ENCODE assay signal across 20 cellular contexts in genomic region chr5:100846722-100847121, GRCh38. TPM values are rescaled to one million over a fixed set of nuclear protein-coding genes. Genes with fewer than 3 reads are reported as not detected.
DNase-seq lines count a peak whose midpoint lies in the region; ATAC-seq and TF ChIP-seq lines count a peak whose summit lies in the region.
"Had no signal": no experiment of that assay in that cellular context is flagged by ENCODE, and none has a peak within 500 bp of the region (broad histone marks: within the 10 kb centered on the region; RNA-seq: fewer than 3 reads in every experiment).

No MANE protein-coding gene starts in this region.

- H3K4me1 ChIP-seq in adipocyte (ENCODE audit: control insufficient read depth, insufficient read depth, low read length) (peaks cover 11% of the 10 kb centered on the region), left lung (peaks cover 0 to 40% of the 10 kb centered on the region in 2 donors), smooth muscle cell (ENCODE audit: low read depth) (no peaks in the 10 kb centered on the region), ascending aorta (no peaks in the 10 kb centered on the region)
- H3K4me1 ChIP-seq: BLaER1, testis had no signal

- H3K27ac ChIP-seq in left lung = peak overlapping the region; percentile 28 to 60
- H3K27ac ChIP-seq in smooth muscle cell (ENCODE audit: low read depth) = peak overlapping the region; percentile 23
- no peak overlapping the region for H3K27ac ChIP-seq in ascending aorta
- H3K27ac ChIP-seq: 22Rv1, BLaER1, testis had no signal

- H4K20me1 ChIP-seq in smooth muscle cell (ENCODE audit: low read depth) = no peaks in the 10 kb centered on the region

- H3K27ac Mint-ChIP-seq in T-helper 2 cell treated with Interferon-gamma antibody and Interleukin-4, amounts not matched to agents 5 μg/mL and 100 μg/mL, for 36 hours = peak overlapping the region; percentile 15
- H3K27ac Mint-ChIP-seq in type B pancreatic cell = no peak overlapping the region
- H3K27ac Mint-ChIP-seq: T-helper 17 cell had no signal

- no peak for ATAC-seq in left lung
- ATAC-seq: K562, T-helper 17 cell had no signal

- H3K36me3 ChIP-seq in adipocyte (ENCODE audit: control insufficient read depth, insufficient read depth, low read length, severe bottlenecking) = no peaks in the 10 kb centered on the region
- no peaks in the 10 kb centered on the region for H3K36me3 ChIP-seq in left lung
- H3K36me3 ChIP-seq in smooth muscle cell (ENCODE audit: low read depth) = no peaks in the 10 kb centered on the region
- H3K36me3 ChIP-seq in ascending aorta = no peaks in the 10 kb centered on the region

- peaks cover 46% of the 10 kb centered on the region for H3K4me1 Mint-ChIP-seq in T-helper 2 cell treated with Interferon-gamma antibody and Interleukin-4, amounts not matched to agents 5 μg/mL and 100 μg/mL, for 36 hours (ENCODE audit: low read depth)
- peaks cover under 1% of the 10 kb centered on the region for H3K4me1 Mint-ChIP-seq in type B pancreatic cell (ENCODE audit: unreplicated experiment)

- no peak overlapping the region for H2AFZ ChIP-seq in smooth muscle cell (ENCODE audit: low read depth)

- H3K9me3 Mint-ChIP-seq in T-helper 2 cell treated with Interferon-gamma antibody and Interleukin-4, amounts not matched to agents 5 μg/mL and 100 μg/mL, for 36 hours = no peaks in the 10 kb centered on the region
- H3K9me3 Mint-ChIP-seq in type B pancreatic cell = no peaks in the 10 kb centered on the region

- no peak overlapping the region for H3K9ac ChIP-seq in adipocyte (ENCODE audit: low read length)
- no peak overlapping the region for H3K9ac ChIP-seq in smooth muscle cell (ENCODE audit: low read depth)
- H3K9ac ChIP-seq: BLaER1 had no signal

- H3K36me3 Mint-ChIP-seq in T-helper 2 cell treated with Interferon-gamma antibody and Interleukin-4, amounts not matched to agents 5 μg/mL and 100 μg/mL, for 36 hours (ENCODE audit: low read depth) = peaks cover 51% of the 10 kb centered on the region
- H3K36me3 Mint-ChIP-seq in type B pancreatic cell = no peaks in the 10 kb centered on the region

- H3K9me3 ChIP-seq in adipocyte (ENCODE audit: control insufficient read depth, low read length) = no peaks in the 10 kb centered on the region
- no peaks in the 10 kb centered on the region for H3K9me3 ChIP-seq in left lung
- H3K9me3 ChIP-seq in smooth muscle cell (replicated peaks; ENCODE audit: low read depth) = no peaks in the 10 kb centered on the region
- no peaks in the 10 kb centered on the region for H3K9me3 ChIP-seq in ascending aorta
- H3K9me3 ChIP-seq: BLaER1, testis had no signal

- 67% methylated on average over 5 of the region's 5 CpGs for WGBS in smooth muscle cell (ENCODE audit: low lambda C conversion rate)

- no peaks in the 10 kb centered on the region for H3F3A ChIP-seq in smooth muscle cell (ENCODE audit: low read depth)

- no peak overlapping the region for H3K4me2 ChIP-seq in smooth muscle cell
- H3K4me2 ChIP-seq: BLaER1 had no signal

- no peak overlapping the region for H3K4me3 Mint-ChIP-seq in T-helper 2 cell treated with Interferon-gamma antibody and Interleukin-4, amounts not matched to agents 5 μg/mL and 100 μg/mL, for 36 hours
- H3K4me3 Mint-ChIP-seq in type B pancreatic cell = no peak overlapping the region
- H3K4me3 Mint-ChIP-seq: T-helper 17 cell had no signal

- TF ChIP-seq CTCF in left lung (IDR thresholded peaks at IDR 0.05) (no peak), smooth muscle cell (IDR thresholded peaks at IDR 0.05; ENCODE audit: borderline replicate concordance, insufficient read depth, poor library complexity, severe bottlenecking) (no peak), ascending aorta (IDR thresholded peaks at IDR 0.05) (no peak), type B pancreatic cell (conservative IDR thresholded peaks at IDR 0.05) (no peak)

- no peaks in the 10 kb centered on the region for H3K27me3 Mint-ChIP-seq in T-helper 2 cell treated with Interferon-gamma antibody and Interleukin-4, amounts not matched to agents 5 μg/mL and 100 μg/mL, for 36 hours (ENCODE audit: low read depth)
- no peaks in the 10 kb centered on the region for H3K27me3 Mint-ChIP-seq in type B pancreatic cell
- H3K27me3 Mint-ChIP-seq: T-helper 17 cell had no signal

- intact Hi-C loops in left lung (cut with DNase I) = no loop called here
- intact Hi-C loops in ascending aorta (cut with DNase I) = no loop called here

- peaks cover 4% of the 10 kb centered on the region for H3K79me2 ChIP-seq in smooth muscle cell (ENCODE audit: low read depth)

- peak overlapping the region; percentile 60 for H3K4me3 ChIP-seq in adipocyte (ENCODE audit: low read length)
- no peak overlapping the region for H3K4me3 ChIP-seq in left lung
- no peak overlapping the region for H3K4me3 ChIP-seq in smooth muscle cell
- no peak overlapping the region for H3K4me3 ChIP-seq in ascending aorta
- H3K4me3 ChIP-seq: BLaER1, K562, testis had no signal

- DNase-seq in T-helper 2 cell treated with Interferon-gamma antibody and Interleukin-4, amounts not matched to agents 5 μg/mL and 100 μg/mL, for 36 hours (ENCODE audit: low spot score) = no peak
- DNase-seq in T-helper 2 cell (no peak), adipocyte (ENCODE audit: low read depth) (peak; percentile 46), left lung (no peak), smooth muscle cell (lab: John Stamatoyannopoulos, UW; ENCODE audit: unreplicated experiment) (no peak), AML-193 (lab: John Stamatoyannopoulos, UW) (no peak), ascending aorta (ENCODE audit: low spot score in 2 of 2) (no peak), type B pancreatic cell (ENCODE audit: extremely low spot score, unreplicated experiment) (no peak)
- DNase-seq: activated CD4-positive, alpha-beta T cell treated with anti-CD3 and anti-CD28 coated beads for 4 hours; glutamatergic neuron; midbrain; NCI-H1930; NCI-H446 treated with DMSO at 0.1 percent for 48 hours; SHP77 treated with DMSO at 0.1 percent for 48 hours; stimulated activated CD4-positive, alpha-beta T cell treated with anti-CD3 and anti-CD28 coated beads, Interleukin-4, amount 100 ng/mL, for 24 hours; T-helper 17 cell; testis had no signal

- no peaks in the 10 kb centered on the region for H3K27me3 ChIP-seq in adipocyte (replicated peaks; ENCODE audit: control insufficient read depth, insufficient read depth, low read length)
- no peaks in the 10 kb centered on the region for H3K27me3 ChIP-seq in left lung
- H3K27me3 ChIP-seq in smooth muscle cell (ENCODE audit: low read depth) = no peaks in the 10 kb centered on the region
- H3K27me3 ChIP-seq in ascending aorta = no peaks in the 10 kb centered on the region
- H3K27me3 ChIP-seq: BLaER1, testis had no signal

RNA-seq across cellular contexts. Expression of gene ST8SIA4, which starts 56.4 kb away (rescaled TPM):
- total RNA-seq in left lung = 10 to 100 TPM; 10.2 to 38.5 TPM
- 53.6 and 69.8 TPM in 2 replicates for total RNA-seq in smooth muscle cell
- 23.5 and 35.0 TPM in 2 replicates for polyA plus RNA-seq in smooth muscle cell
- total RNA-seq in ascending aorta = 15.6 TPM
- total RNA-seq in type B pancreatic cell (ENCODE audit: low replicate concordance) = 18.0 and 21.4 TPM in 2 replicates

Comparison
In these comparisons a context has a peak if more than half of its experiments do, and no peak if none do; other contexts are left out.
1. H3K27ac ChIP-seq: peak in left lung (2 of 2) and smooth muscle cell (single experiment); none in ascending aorta (0 of 2).